19 cellular contexts compared by ENCODE assay signal in the genomic region with DNA sequence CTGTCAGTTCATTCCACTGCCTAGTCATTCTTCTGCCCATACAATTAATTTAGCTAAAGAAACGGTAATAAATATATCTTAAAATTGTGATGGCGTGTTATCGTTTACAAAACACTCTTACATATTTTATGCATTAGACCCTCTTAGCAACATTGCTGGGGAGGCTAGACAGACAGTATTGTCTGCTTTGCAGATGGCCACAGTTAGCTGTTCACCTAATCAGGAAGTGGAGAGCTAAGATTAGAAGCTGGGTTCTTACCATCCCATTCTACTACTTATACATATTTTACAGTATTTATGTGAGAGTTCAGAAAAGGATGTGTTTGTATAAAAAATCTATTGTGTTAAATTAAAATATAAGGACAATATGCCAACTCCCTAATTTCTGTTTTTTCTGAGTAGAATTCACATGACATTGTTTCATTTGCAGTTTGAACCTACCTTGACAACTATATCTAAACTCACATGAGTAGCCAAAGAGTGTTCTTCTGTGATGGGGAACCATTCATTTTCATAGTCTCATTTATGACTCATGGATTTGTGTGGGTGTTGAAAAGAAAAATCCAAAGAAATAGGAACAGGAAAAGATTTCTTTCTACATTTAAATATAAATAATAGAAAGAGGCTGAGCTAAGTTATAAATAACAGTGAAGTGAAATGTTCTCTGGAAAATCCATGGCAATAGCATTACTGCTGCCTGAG. TPM values are rescaled to one million over a fixed set of nuclear protein-coding genes. Genes with fewer than 3 reads are reported as not detected.
A peak's percentile ranks its signal among the peaks of the same experiment; 100 is the strongest.
DNase-seq lines count a peak whose midpoint lies in the region; ATAC-seq, FAIRE-seq and TF ChIP-seq lines count a peak whose summit lies in the region.
"Had no signal": no experiment of that assay in that cellular context is flagged by ENCODE, and none has a peak within 500 bp of the region (broad histone marks: within the 10 kb centered on the region; RNA-seq: fewer than 3 reads in every experiment).

No MANE protein-coding gene starts in this region.

- no peak overlapping the region for H2AK9ac ChIP-seq in IMR-90 (replicated peaks; ENCODE audit: low read depth, low read length, poor library complexity)

- no peaks in the 10 kb centered on the region for H4K20me1 ChIP-seq in IMR-90 (ENCODE audit: insufficient read depth, low read length)

- no peak for TF ChIP-seq RAD21 in IMR-90 (IDR thresholded peaks at IDR 0.05; ENCODE audit: low read length)

- no peak overlapping the region for H3K56ac ChIP-seq in IMR-90 (ENCODE audit: extremely low read depth, insufficient read depth, low read length)

- dilution Hi-C loops in IMR-90 (cut with HindIII; ENCODE audit: low sequenced_read_pairs, unreplicated experiment), result no loop called here

- CTCF ChIA-PET in IMR-90 (lab: Yijun Ruan, JAX), result no interaction called here

- H2BK5ac ChIP-seq in IMR-90 (ENCODE audit: low read depth, low read length, poor library complexity, severe bottlenecking), result no peak overlapping the region

- no peak overlapping the region for H2BK20ac ChIP-seq in IMR-90 (ENCODE audit: low read depth, low read length)

- no peaks in the 10 kb centered on the region for H3K79me2 ChIP-seq in ACC112 (ENCODE audit: control insufficient read depth, insufficient read depth, low read length, unreplicated experiment)

- FAIRE-seq in GM19239 (lab: Jason Lieb, UNC), result peak; percentile 23
- FAIRE-seq: endometrium, keratinocyte had no signal

- no peak for DNase-seq in GM19239 (ENCODE audit: insufficient read length, low spot score)
- peak; percentile 65 for DNase-seq in IMR-90
- peak; percentile 6 for DNase-seq in epithelial cell of esophagus (ENCODE audit: low read depth)
- no peak for DNase-seq in epidermal melanocyte (ENCODE audit: insufficient read length, low spot score)
- DNase-seq in RPMI8226, result no peak
- no peak for DNase-seq in HuH-7.5 (ENCODE audit: low spot score)
- DNase-seq: activated CD4-positive, alpha-beta T cell treated with anti-CD3 and anti-CD28 coated beads for 1 hour; activated naive CD8-positive, alpha-beta T cell treated with anti-CD3 and anti-CD28 coated beads for 36 hours; NCI-H1417; NCI-H510A; occipital lobe; PC-9 had no signal

- intact Hi-C loops in IMR-90 (cut with micrococcal nuclease), result loop anchor here (5.0 kb wide), 1 partner anchor 159 kb away; no protein-coding TSS in a partner anchor

- no peak overlapping the region for H2AK5ac ChIP-seq in IMR-90 (ENCODE audit: low read depth, low read length)

- H2BK120ac ChIP-seq in IMR-90 (ENCODE audit: low read depth, low read length), result no peak overlapping the region

- H3K27ac ChIP-seq in ACC112 (ENCODE audit: low read depth, low read length), result peak overlapping the region; percentile 28; the same call in 1 of the 2 replicates
- no peak overlapping the region for H3K27ac ChIP-seq in IMR-90 (ENCODE audit: insufficient read depth, low read length)
- H3K27ac ChIP-seq: PC-9 had no signal

- POLR2A ChIA-PET in IMR-90 (lab: Charles Lee; ENCODE audit: unreplicated experiment), result no interaction called here

- H3K9ac ChIP-seq in IMR-90 (ENCODE audit: low read depth, low read length), result no peak overlapping the region

- H3K27me3 ChIP-seq in ACC112 (ENCODE audit: insufficient read depth, low read length) (no peaks in the 10 kb centered on the region), IMR-90 (ENCODE audit: control insufficient read depth, insufficient read depth, low read length) (no peaks in the 10 kb centered on the region)

- no peak overlapping the region for H4K91ac ChIP-seq in IMR-90 (ENCODE audit: insufficient read depth, low read depth, low read length)

- H3K9me3 ChIP-seq in IMR-90 (ENCODE audit: control insufficient read depth, insufficient read depth, low read length), result no peaks in the 10 kb centered on the region

- no CpG with 5 or more reads among the region's 3 CpGs for WGBS in IMR-90 (ENCODE audit: extremely low coverage in 2 of 2, insufficient read length in 1 of 2), 2 experiments

- no peak overlapping the region; the same call in 1 of the 2 replicates for H3K18ac ChIP-seq in IMR-90 (ENCODE audit: low read depth, low read length)

- TF ChIP-seq CTCF in IMR-90 (conservative IDR thresholded peaks at IDR 0.05; ENCODE audit: low read depth, low read length), result no peak
- no peak for TF ChIP-seq CTCF in epithelial cell of esophagus (IDR thresholded peaks at IDR 0.05; ENCODE audit: insufficient read depth, low read depth, low read length, missing control alignments)

- H3K4me1 ChIP-seq in ACC112 (ENCODE audit: control insufficient read depth, insufficient read depth, low read length, unreplicated experiment), result peaks cover 28% of the 10 kb centered on the region
- H3K4me1 ChIP-seq in IMR-90 (ENCODE audit: control insufficient read depth, insufficient read depth, low read length), result peaks cover 2% of the 10 kb centered on the region; the same call in 1 of the 2 replicates

- BruUV-seq in IMR-90 (replicated peaks; lab: Mats Ljungman, UMichigan), result no TSS peak

- no peaks in the 10 kb centered on the region for H3K9me1 ChIP-seq in IMR-90 (ENCODE audit: insufficient read depth, low read length)

- no peak overlapping the region for H3K14ac ChIP-seq in IMR-90 (replicated peaks; ENCODE audit: low read depth, low read length)

- peak overlapping the region; percentile 4 for H2AFZ ChIP-seq in ACC112 (ENCODE audit: low read length, unreplicated experiment)
- H2AFZ ChIP-seq in IMR-90 (replicated peaks; ENCODE audit: low read length, poor library complexity), result no peak overlapping the region
- H2AFZ ChIP-seq: PC-9 had no signal

- in situ Hi-C loops in IMR-90 (cut with MboI; ENCODE audit: low sequenced_read_pairs), result no loop called here

- no peak overlapping the region for H3K4me3 ChIP-seq in ACC112 (ENCODE audit: low read depth, low read length)
- no peak overlapping the region for H3K4me3 ChIP-seq in IMR-90 (ENCODE audit: insufficient read depth, low read depth, low read length)
- no peak overlapping the region for H3K4me3 ChIP-seq in epithelial cell of esophagus (ENCODE audit: low read length)
- H3K4me3 ChIP-seq: PC-9 had no signal

- H3K79me1 ChIP-seq in IMR-90 (ENCODE audit: low read depth in 1 of 2, low read length in 2 of 2), result no peaks in the 10 kb centered on the region

- peak; percentile 39; the same call in 1 of the 2 replicates for ATAC-seq in IMR-90 (ENCODE audit: low read depth)
- ATAC-seq in HG03196 (IDR thresholded peaks at IDR 0.05; ENCODE audit: unreplicated experiment), result no peak

- no peak overlapping the region for H2BK15ac ChIP-seq in IMR-90 (ENCODE audit: low read depth, low read length)

- TF ChIP-seq POLR2A in IMR-90 (IDR thresholded peaks at IDR 0.05; ENCODE audit: low read depth, low read length), result no peak

- no peaks in the 10 kb centered on the region for H3K36me3 ChIP-seq in ACC112 (ENCODE audit: insufficient read depth, low read length)
- H3K36me3 ChIP-seq in IMR-90 (ENCODE audit: control insufficient read depth, insufficient read depth, low read length), result no peaks in the 10 kb centered on the region

- H4K5ac ChIP-seq in IMR-90 (ENCODE audit: low read depth, low read length), result no peak overlapping the region

- no peak overlapping the region for H3K4ac ChIP-seq in IMR-90 (ENCODE audit: low read depth, low read length)

- H3K4me2 ChIP-seq in IMR-90 (ENCODE audit: low read depth, low read length), result no peak overlapping the region
- H3K4me2 ChIP-seq: PC-9 had no signal

- H4K8ac ChIP-seq in IMR-90 (ENCODE audit: low read depth in 2 of 2, low read length in 2 of 2), result no peak overlapping the region

- no peak overlapping the region for H3K23ac ChIP-seq in IMR-90 (ENCODE audit: low read depth, low read length)

TF ChIP-seq in IMR-90, 13 proteins besides CTCF, POLR2A, EP300 and RAD21:
- no peak for TF ChIP-seq SMC3 (IDR thresholded peaks at IDR 0.05; ENCODE audit: low read depth, low read length)
- 0 out of 2 replicates have a peak, but pooled peaks have one; percentile 8 for TF ChIP-seq FOS (IDR thresholded peaks at IDR 0.05; ENCODE audit: low read depth, low read length)

RNA-seq across cellular contexts. Expression of a gene that starts 41.7 kb away (rescaled TPM):
- total RNA-seq in IMR-90 (2012; rRNA removed), result not detected in 2 replicates
- polyA plus RNA-seq in IMR-90 (2012; rRNA removed), result not detected in 2 replicates
- not detected in 2 replicates for polyA plus RNA-seq in IMR-90 (2012; cell fraction: cytosol; rRNA removed)
- polyA plus RNA-seq in IMR-90 (2012; cell fraction: nucleus; rRNA removed; ENCODE audit: low replicate concordance), result not detected in 2 replicates
- total RNA-seq: activated naive CD8-positive, alpha-beta T cell treated with anti-CD3 and anti-CD28 coated beads for 36 hours; glomerular endothelial cell; PC-9 had no signal
- polyA plus RNA-seq: AG04450, IgD-negative memory B cell, keratinocyte had no signal

Comparison
In these comparisons a context has a peak if more than half of its experiments do, and no peak if none do; other contexts are left out.
1. DNase-seq: peak in IMR-90 (single experiment) and epithelial cell of esophagus (single experiment); none in GM19239 (single experiment), epidermal melanocyte (single experiment), RPMI8226 (single experiment) and HuH-7.5 (single experiment).